Comparison of ENCODE assay signal across 8 cellular contexts in genomic region chr1:13749543-13750307, GRCh38. TPM values are rescaled to one million over a fixed set of nuclear protein-coding genes. Genes with fewer than 3 reads are reported as not detected.
A peak's percentile ranks its signal among the peaks of the same experiment; 100 is the strongest.
DNase-seq lines count a peak whose midpoint lies in the region; ATAC-seq and TF ChIP-seq lines count a peak whose summit lies in the region.

No MANE protein-coding gene starts in this region.

- no peak for TF ChIP-seq CTCF in OCI-LY7 (conservative IDR thresholded peaks at IDR 0.05; ENCODE audit: low read length)

- H3K36me3 ChIP-seq in OCI-LY7 (ENCODE audit: insufficient read depth, low read length) = peaks cover 55% of the 10 kb centered on the region

- peaks cover 59% of the 10 kb centered on the region for H3K79me2 ChIP-seq in OCI-LY7 (ENCODE audit: insufficient read depth, low read depth, low read length)

- no peaks in the 10 kb centered on the region for H3K9me2 ChIP-seq in OCI-LY7 (ENCODE audit: insufficient read depth, low read length)

- no peaks in the 10 kb centered on the region for H3K27me3 Mint-ChIP-seq in activated naive CD8-positive, alpha-beta T cell

- peaks cover 54% of the 10 kb centered on the region for H3K4me1 ChIP-seq in OCI-LY7 (ENCODE audit: insufficient read depth, low read length, poor library complexity, severe bottlenecking)

- peaks cover 50% of the 10 kb centered on the region for H4K20me1 ChIP-seq in OCI-LY7 (ENCODE audit: insufficient read depth, low read length)

- no peak overlapping the region for H2AFZ ChIP-seq in OCI-LY7 (ENCODE audit: low read length)

- peak overlapping the region; percentile 96 for H3K4me3 ChIP-seq in OCI-LY7 (ENCODE audit: low read depth, low read length, poor library complexity, severe bottlenecking)

- H3K4me1 Mint-ChIP-seq in activated naive CD8-positive, alpha-beta T cell (ENCODE audit: low read depth) = peaks cover 67% of the 10 kb centered on the region

- peak overlapping the region; percentile 86 for H3K4me2 ChIP-seq in OCI-LY7 (ENCODE audit: low read length)

- no peaks in the 10 kb centered on the region for H3K9me3 Mint-ChIP-seq in activated naive CD8-positive, alpha-beta T cell (ENCODE audit: low read depth)

- H3K27ac Mint-ChIP-seq in activated naive CD8-positive, alpha-beta T cell = peak overlapping the region; percentile 96

- intact Hi-C loops in OCI-LY7 (cut with micrococcal nuclease; ENCODE audit: unreplicated experiment) (loop anchor here (1.0 kb wide), 1 partner anchor 18 kb away; no protein-coding TSS in a partner anchor), left ventricle myocardium superior (cut with micrococcal nuclease) (no loop called here), sciatic nerve (cut with DNase I) (no loop called here)

- H3K9me3 ChIP-seq in OCI-LY7 (ENCODE audit: low read length) = no peaks in the 10 kb centered on the region

- H3K4me3 Mint-ChIP-seq in activated naive CD8-positive, alpha-beta T cell = peak overlapping the region; percentile 99

- CTCF ChIA-PET in OCI-LY7 (lab: Charles Lee; ENCODE audit: unreplicated experiment) = interaction anchor here (0.9 kb wide), 1 partner anchor 14 kb away, joined by 3 read pairs; no protein-coding TSS in a partner anchor

- peaks cover 8% of the 10 kb centered on the region for H3K36me3 Mint-ChIP-seq in activated naive CD8-positive, alpha-beta T cell

- H3K27ac ChIP-seq in OCI-LY7 (ENCODE audit: low read depth, low read length, poor library complexity, severe bottlenecking) = peak overlapping the region; percentile 60

- no TSS peak for BruUV-seq in OCI-LY7 (replicated peaks; lab: Mats Ljungman, UMichigan)

- peak; percentile 35 for ATAC-seq in HG02943 (IDR thresholded peaks at IDR 0.05; ENCODE audit: low read depth, unreplicated experiment)
- peak; percentile 47 for ATAC-seq in left ventricle myocardium superior
- ATAC-seq in sciatic nerve = peak; percentile 33

- DNase-seq in NCI-H524 (lab: John Stamatoyannopoulos, UW) (peak; percentile 7 to 31), NCI-H524 treated with DMSO at 0.1 percent for 48 hours (lab: John Stamatoyannopoulos, UW) (no peak), OCI-LY7 (ENCODE audit: low spot score) (peak; percentile 57), left ventricle myocardium superior (peak; percentile 77), sciatic nerve (ENCODE audit: low spot score) (peak; percentile 78), kidney glomerular epithelial cell (lab: John Stamatoyannopoulos, UW) (no peak)

- POLR2A ChIA-PET in OCI-LY7 (lab: Charles Lee) = interaction anchor here (0.6 to 3.6 kb wide), 8 partner anchors 14 to 69 kb away, joined by 3 to 35 read pairs (median 6); no protein-coding TSS in a partner anchor

RNA-seq across cellular contexts. Expression of gene PRDM2, which starts 49.7 kb away (rescaled TPM):
- total RNA-seq in OCI-LY7 (2014; rRNA removed; shearing (Covaris generic)) = 38.7 and 47.6 TPM in 2 replicates
- 98.2 and 109 TPM in 2 replicates for total RNA-seq in OCI-LY7 (2022)
- 38.5 TPM for total RNA-seq in left ventricle myocardium superior
- 68.1 TPM for total RNA-seq in sciatic nerve

Comparison
In these comparisons a context has a peak if more than half of its experiments do, and no peak if none do; other contexts are left out.
1. DNase-seq: peak in NCI-H524 (2 of 2), OCI-LY7 (single experiment), left ventricle myocardium superior (single experiment) and sciatic nerve (single experiment); none in NCI-H524 treated with DMSO at 0.1 percent for 48 hours (single experiment) and kidney glomerular epithelial cell (single experiment).
2. Peak in every context shown above with its lines, with median percentiles within 50 percentile points of each other: ATAC-seq.